Comparison of ENCODE assay signal across 20 cellular contexts in genomic region chr22:21673534-21674321, GRCh38. TPM values are rescaled to one million over a fixed set of nuclear protein-coding genes. Genes with fewer than 3 reads are reported as not detected.
DNase-seq lines count a peak whose midpoint lies in the region; ATAC-seq and TF ChIP-seq lines count a peak whose summit lies in the region.
"Had no signal": no experiment of that assay in that cellular context is flagged by ENCODE, and none has a peak within 500 bp of the region (broad histone marks: within the 10 kb centered on the region; RNA-seq: fewer than 3 reads in every experiment).

No MANE protein-coding gene starts in this region.

- H3K27me3 Mint-ChIP-seq in activated T-cell treated with anti-CD3 and anti-CD28 coated beads, Interleukin-2, amount 50 U/mL, for 24 hours = no peaks in the 10 kb centered on the region
- H3K27me3 Mint-ChIP-seq in activated T-cell treated with anti-CD3 and anti-CD28 coated beads, Interleukin-2, amount 50 U/mL, for 72 hours (ENCODE audit: low read depth) = no peaks in the 10 kb centered on the region
- H3K27me3 Mint-ChIP-seq in dendritic cell treated with granulocyte-macrophage colony-stimulating factor and Interleukin-4, amounts not matched to agents 40 ng/mL and 50 ng/mL, for 4 days = no peaks in the 10 kb centered on the region
- H3K27me3 Mint-ChIP-seq: CD4-positive, alpha-beta T cell had no signal

- H3K36me3 ChIP-seq in hepatocyte (replicated peaks; ENCODE audit: insufficient read depth, low read depth) = no peaks in the 10 kb centered on the region
- peaks cover 21 to 65% (median 38%) of the 10 kb centered on the region in 4 donors for H3K36me3 ChIP-seq in sigmoid colon

- TF ChIP-seq CTCF in hepatocyte (IDR thresholded peaks at IDR 0.05; ENCODE audit: poor library complexity) (no peak), sigmoid colon (IDR thresholded peaks at IDR 0.05) (no peak)

- H3K9me2 ChIP-seq in hepatocyte (replicated peaks; ENCODE audit: insufficient read depth) = no peaks in the 10 kb centered on the region

- WGBS in hepatocyte (ENCODE audit: low lambda C conversion rate, missing lambda C conversion rate) = 95% methylated on average over 12 of the region's 12 CpGs
- whole genome bisulfite sequencing in sigmoid colon, 2 donors = 94 to 96% methylated on average over 12 of the region's 12 CpGs

- H3K4me1 ChIP-seq in hepatocyte (ENCODE audit: insufficient read depth) (no peaks in the 10 kb centered on the region), sigmoid colon (no peaks in the 10 kb centered on the region)
- H3K4me1 ChIP-seq: BE2C, Caco-2 had no signal

- peaks cover 2% of the 10 kb centered on the region for H4K20me1 ChIP-seq in hepatocyte (ENCODE audit: insufficient read depth, poor library complexity, severe bottlenecking)

- no peak for ATAC-seq in activated T-cell treated with anti-CD3 and anti-CD28 coated beads, Interleukin-2, amount 50 U/mL, for 72 hours (replicated peaks in 1 of 2)
- no peak for ATAC-seq in stimulated activated effector memory CD8-positive, alpha-beta T cell treated with anti-CD3 and anti-CD28 coated beads, Interleukin-12 subunit alpha, Interleukin-12 subunit beta, amount 100 ng/mL, for 72 hours
- ATAC-seq in HG02970 (IDR thresholded peaks at IDR 0.05; ENCODE audit: low FRiP score, unreplicated experiment) = no peak

- H3K4me1 Mint-ChIP-seq in activated T-cell treated with anti-CD3 and anti-CD28 coated beads, Interleukin-2, amount 50 U/mL, for 24 hours (ENCODE audit: low read depth) = peaks cover 11% of the 10 kb centered on the region
- peaks cover 5% of the 10 kb centered on the region for H3K4me1 Mint-ChIP-seq in activated T-cell treated with anti-CD3 and anti-CD28 coated beads, Interleukin-2, amount 50 U/mL, for 72 hours (ENCODE audit: low read depth)
- H3K4me1 Mint-ChIP-seq in dendritic cell treated with granulocyte-macrophage colony-stimulating factor and Interleukin-4, amounts not matched to agents 40 ng/mL and 50 ng/mL, for 4 days (ENCODE audit: low read depth) = peaks cover 35% of the 10 kb centered on the region
- peaks cover 11% of the 10 kb centered on the region for H3K4me1 Mint-ChIP-seq in stimulated activated effector memory CD8-positive, alpha-beta T cell treated with anti-CD3 and anti-CD28 coated beads, Interleukin-12 subunit alpha, Interleukin-12 subunit beta, amount 100 ng/mL, for 72 hours

- TF ChIP-seq EP300 in sigmoid colon (IDR thresholded peaks at IDR 0.05) = no peak

- peak overlapping the region; percentile 34 for H3K27ac Mint-ChIP-seq in activated T-cell treated with anti-CD3 and anti-CD28 coated beads, Interleukin-2, amount 50 U/mL, for 24 hours
- H3K27ac Mint-ChIP-seq in activated T-cell treated with anti-CD3 and anti-CD28 coated beads, Interleukin-2, amount 50 U/mL, for 72 hours = no peak overlapping the region
- H3K27ac Mint-ChIP-seq in dendritic cell treated with granulocyte-macrophage colony-stimulating factor and Interleukin-4, amounts not matched to agents 40 ng/mL and 50 ng/mL, for 4 days = peak overlapping the region; percentile 18
- H3K27ac Mint-ChIP-seq in stimulated activated effector memory CD8-positive, alpha-beta T cell treated with anti-CD3 and anti-CD28 coated beads, Interleukin-12 subunit alpha, Interleukin-12 subunit beta, amount 100 ng/mL, for 72 hours = peak overlapping the region; percentile 48
- H3K27ac Mint-ChIP-seq: CD4-positive, alpha-beta T cell had no signal

- H3K4me2 ChIP-seq in hepatocyte = no peak overlapping the region

- no peak overlapping the region for H2AFZ ChIP-seq in hepatocyte

- H3K4me3 Mint-ChIP-seq in activated T-cell treated with anti-CD3 and anti-CD28 coated beads, Interleukin-2, amount 50 U/mL, for 24 hours = no peak overlapping the region
- no peak overlapping the region for H3K4me3 Mint-ChIP-seq in activated T-cell treated with anti-CD3 and anti-CD28 coated beads, Interleukin-2, amount 50 U/mL, for 72 hours
- H3K4me3 Mint-ChIP-seq in dendritic cell treated with granulocyte-macrophage colony-stimulating factor and Interleukin-4, amounts not matched to agents 40 ng/mL and 50 ng/mL, for 4 days = no peak overlapping the region
- H3K4me3 Mint-ChIP-seq in stimulated activated effector memory CD8-positive, alpha-beta T cell treated with anti-CD3 and anti-CD28 coated beads, Interleukin-12 subunit alpha, Interleukin-12 subunit beta, amount 100 ng/mL, for 72 hours = no peak overlapping the region
- H3K4me3 Mint-ChIP-seq: CD4-positive, alpha-beta T cell had no signal

- H3K79me2 ChIP-seq in hepatocyte = peaks cover 8% of the 10 kb centered on the region

- peaks cover 92% of the 10 kb centered on the region for H3K36me3 Mint-ChIP-seq in activated T-cell treated with anti-CD3 and anti-CD28 coated beads, Interleukin-2, amount 50 U/mL, for 24 hours (ENCODE audit: low read depth)
- H3K36me3 Mint-ChIP-seq in activated T-cell treated with anti-CD3 and anti-CD28 coated beads, Interleukin-2, amount 50 U/mL, for 72 hours (ENCODE audit: insufficient read depth in 2 of 2) = peaks cover 2 to 10% of the 10 kb centered on the region in 2 donors
- peaks cover 100% of the 10 kb centered on the region for H3K36me3 Mint-ChIP-seq in dendritic cell treated with granulocyte-macrophage colony-stimulating factor and Interleukin-4, amounts not matched to agents 40 ng/mL and 50 ng/mL, for 4 days (ENCODE audit: low read depth)
- peaks cover 80% of the 10 kb centered on the region for H3K36me3 Mint-ChIP-seq in stimulated activated effector memory CD8-positive, alpha-beta T cell treated with anti-CD3 and anti-CD28 coated beads, Interleukin-12 subunit alpha, Interleukin-12 subunit beta, amount 100 ng/mL, for 72 hours

- no peaks in the 10 kb centered on the region for H3K9me3 Mint-ChIP-seq in activated T-cell treated with anti-CD3 and anti-CD28 coated beads, Interleukin-2, amount 50 U/mL, for 24 hours
- H3K9me3 Mint-ChIP-seq in activated T-cell treated with anti-CD3 and anti-CD28 coated beads, Interleukin-2, amount 50 U/mL, for 72 hours = no peaks in the 10 kb centered on the region
- no peaks in the 10 kb centered on the region for H3K9me3 Mint-ChIP-seq in dendritic cell treated with granulocyte-macrophage colony-stimulating factor and Interleukin-4, amounts not matched to agents 40 ng/mL and 50 ng/mL, for 4 days
- no peaks in the 10 kb centered on the region for H3K9me3 Mint-ChIP-seq in stimulated activated effector memory CD8-positive, alpha-beta T cell treated with anti-CD3 and anti-CD28 coated beads, Interleukin-12 subunit alpha, Interleukin-12 subunit beta, amount 100 ng/mL, for 72 hours
- H3K9me3 Mint-ChIP-seq: CD4-positive, alpha-beta T cell had no signal

- H3K9me3 ChIP-seq in hepatocyte (ENCODE audit: low read depth) = no peaks in the 10 kb centered on the region
- no peaks in the 10 kb centered on the region for H3K9me3 ChIP-seq in sigmoid colon
- H3K9me3 ChIP-seq: BE2C, Caco-2 had no signal

- no peak overlapping the region for H3K27ac ChIP-seq in hepatocyte
- no peak overlapping the region for H3K27ac ChIP-seq in sigmoid colon

- no peaks in the 10 kb centered on the region for H3K27me3 ChIP-seq in hepatocyte
- no peaks in the 10 kb centered on the region for H3K27me3 ChIP-seq in sigmoid colon
- H3K27me3 ChIP-seq: BE2C had no signal

- intact Hi-C loops in dendritic cell treated with granulocyte-macrophage colony-stimulating factor and Interleukin-4, amounts not matched to agents 40 ng/mL and 50 ng/mL, for 4 days (cut with micrococcal nuclease) = no loop called here
- intact Hi-C loops in sigmoid colon (cut with DNase I) = no loop called here

- H3K4me3 ChIP-seq in hepatocyte (no peak overlapping the region), sigmoid colon (no peak overlapping the region)

- no peak for TF ChIP-seq POLR2A in sigmoid colon (IDR thresholded peaks at IDR 0.05)

- no peak for DNase-seq in activated T-cell treated with anti-CD3 and anti-CD28 coated beads, Interleukin-2, amount 50 U/mL, for 24 hours
- no peak for DNase-seq in activated T-cell treated with anti-CD3 and anti-CD28 coated beads, Interleukin-2, amount 50 U/mL, for 72 hours
- DNase-seq in hepatocyte (ENCODE audit: low spot score) = peak; percentile 3
- DNase-seq in stimulated activated effector memory CD8-positive, alpha-beta T cell treated with anti-CD3 and anti-CD28 coated beads, Interleukin-12 subunit alpha, Interleukin-12 subunit beta, amount 100 ng/mL, for 72 hours (ENCODE audit: low spot score in 2 of 2) = no peak
- no peak for DNase-seq in NAMALWA (ENCODE audit: low spot score)
- DNase-seq in sigmoid colon = no peak
- DNase-seq: BE2C; Caco-2; CD4-positive, alpha-beta T cell; DMS153; GDM1; GOT3; KG1; NCI-H1694 treated with DMSO at 0.1 percent for 48 hours; OCI-M1; Right ventricle myocardium superior had no signal

RNA-seq across cellular contexts. Expression of gene PPIL2, which starts 7.9 kb away (rescaled TPM):
- 10 to 100 TPM; 36.4 to 39.5 TPM for total RNA-seq in activated T-cell treated with anti-CD3 and anti-CD28 coated beads, Interleukin-2, amount 50 U/mL, for 72 hours
- total RNA-seq in hepatocyte (22.8 and 28.3 TPM in 2 replicates), sigmoid colon (10 to 100 TPM; 15.1 to 28.0 (median 18.5) TPM)
- polyA plus RNA-seq in hepatocyte (30.0 and 38.6 TPM in 2 replicates), sigmoid colon (10 to 100 TPM; 13.2 to 46.3 (median 19.4) TPM)

RNA-seq across cellular contexts. Expression of gene SDF2L1, which starts 31.6 kb away (rescaled TPM):
- total RNA-seq in activated T-cell treated with anti-CD3 and anti-CD28 coated beads, Interleukin-2, amount 50 U/mL, for 72 hours = 10 to 100 TPM; 22.8 to 29.9 TPM
- total RNA-seq in hepatocyte (38.2 and 48.2 TPM in 2 replicates), sigmoid colon (10 to 100 TPM in 3 of 4 donors, 1 to 10 TPM in 1; 6.1 to 38.8 (median 24.4) TPM)
- polyA plus RNA-seq in hepatocyte (119 and 139 TPM in 2 replicates), sigmoid colon (100 to 1,000 TPM in 1 of 3 donors, 10 to 100 TPM in 2; 15.6 to 127 (median 25.0) TPM)

RNA-seq across cellular contexts. Expression of gene CCDC116, which starts 41.2 kb away (rescaled TPM):
- under 1 TPM; 0.22 to 0.51 TPM for total RNA-seq in activated T-cell treated with anti-CD3 and anti-CD28 coated beads, Interleukin-2, amount 50 U/mL, for 72 hours
- 0.20 and 0.30 TPM in 2 replicates for total RNA-seq in hepatocyte
- polyA plus RNA-seq in hepatocyte = 1.3 and 1.5 TPM in 2 replicates
- total RNA-seq in sigmoid colon = 1 to 10 TPM in 1 of 4 donors, under 1 TPM in 3; 0.33 to 2.5 (median 0.38) TPM
- under 1 TPM in 1 of 3 donors, not detected in 2; 0.58 TPM for polyA plus RNA-seq in sigmoid colon
- total RNA-seq: A172, Caco-2, NCI-H460 had no signal

RNA-seq across cellular contexts. Expression of gene YDJC, which starts 43.9 kb away (rescaled TPM):
- 10 to 100 TPM; 39.7 to 48.8 TPM for total RNA-seq in activated T-cell treated with anti-CD3 and anti-CD28 coated beads, Interleukin-2, amount 50 U/mL, for 72 hours
- total RNA-seq in hepatocyte (24.1 and 34.6 TPM in 2 replicates), sigmoid colon (10 to 100 TPM in 3 of 4 donors, 1 to 10 TPM in 1; 8.3 to 16.3 (median 15.3) TPM)
- polyA plus RNA-seq in hepatocyte (44.5 and 49.8 TPM in 2 replicates), sigmoid colon (10 to 100 TPM; 17.4 to 36.5 (median 18.3) TPM)
